In the genomic region with DNA sequence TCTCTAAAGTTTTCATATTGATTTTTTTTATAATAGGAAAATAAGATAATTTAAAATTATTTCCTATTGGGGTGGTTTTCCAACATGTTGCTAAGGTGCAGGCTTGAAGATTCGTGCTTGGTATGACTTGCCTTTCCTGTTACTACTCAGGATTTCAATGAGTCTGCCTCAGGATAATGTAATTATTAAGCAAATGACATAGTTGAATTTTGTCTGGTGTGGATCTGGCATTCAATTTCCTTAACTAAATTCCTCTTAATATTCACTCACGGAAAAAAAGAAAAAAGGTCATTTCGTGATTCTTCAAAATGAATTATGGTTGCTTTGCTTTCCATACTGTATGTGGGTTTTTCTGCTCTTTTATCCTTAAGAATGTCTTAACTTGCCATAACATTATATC, we compare ENCODE assay signal across 16 cellular contexts. TPM values are rescaled to one million over a fixed set of nuclear protein-coding genes. Genes with fewer than 3 reads are reported as not detected.
DNase-seq lines count a peak whose midpoint lies in the region; ATAC-seq and TF ChIP-seq lines count a peak whose summit lies in the region.
"Had no signal": no experiment of that assay in that cellular context is flagged by ENCODE, and none has a peak within 500 bp of the region (broad histone marks: within the 10 kb centered on the region; RNA-seq: fewer than 3 reads in every experiment).

No MANE protein-coding gene starts in this region.

- no peak for TF ChIP-seq CTCF in SK-N-SH (IDR thresholded peaks at IDR 0.05)
- no peak for TF ChIP-seq CTCF in chondrocyte (IDR thresholded peaks at IDR 0.05)
- no peak for TF ChIP-seq CTCF in mesothelial cell of epicardium (IDR thresholded peaks at IDR 0.05; ENCODE audit: unreplicated experiment)
- no peak for TF ChIP-seq CTCF in thoracic aorta (IDR thresholded peaks at IDR 0.05)

- no peaks in the 10 kb centered on the region for H3K27me3 ChIP-seq in SK-N-SH (ENCODE audit: insufficient read depth)
- no peaks in the 10 kb centered on the region for H3K27me3 ChIP-seq in thoracic aorta (replicated peaks; ENCODE audit: insufficient read depth)

- no peaks in the 10 kb centered on the region for H3K9me2 ChIP-seq in SK-N-SH

- H3K36me3 ChIP-seq in SK-N-SH (replicated peaks in 1 of 2; ENCODE audit: control insufficient read depth in 1 of 2, insufficient read depth in 2 of 2, low read length in 1 of 2) (peaks cover 0 to 4% of the 10 kb centered on the region in 2 experiments), thoracic aorta (no peaks in the 10 kb centered on the region)

- H2AFZ ChIP-seq in SK-N-SH (ENCODE audit: low read depth) = peak overlapping the region; percentile 69; the same call in 1 of the 2 replicates

- no peaks in the 10 kb centered on the region for H3K36me3 Mint-ChIP-seq in chondrocyte (ENCODE audit: low read depth)
- H3K36me3 Mint-ChIP-seq in mesothelial cell of epicardium = peaks cover 1% of the 10 kb centered on the region
- H3K36me3 Mint-ChIP-seq: CD14-positive monocyte; CD8-positive, alpha-beta T cell had no signal

- H3K4me1 Mint-ChIP-seq in chondrocyte (ENCODE audit: low read depth) (peaks cover 8% of the 10 kb centered on the region), mesothelial cell of epicardium (peaks cover 31% of the 10 kb centered on the region)
- H3K4me1 Mint-ChIP-seq: CD14-positive monocyte had no signal

- H3K4me1 ChIP-seq in SK-N-SH (ENCODE audit: control insufficient read depth in 1 of 2, insufficient read depth in 2 of 2, low read depth in 1 of 2, low read length in 1 of 2) (peaks cover 0 to 8% of the 10 kb centered on the region in 2 experiments; a peak in 1 of 4 replicates), thoracic aorta (ENCODE audit: control insufficient read depth in 1 of 2, low read depth in 2 of 2) (peaks cover 10 to 23% of the 10 kb centered on the region in 2 donors)

- H3K27me3 Mint-ChIP-seq in chondrocyte (ENCODE audit: low read depth) = no peaks in the 10 kb centered on the region
- no peaks in the 10 kb centered on the region for H3K27me3 Mint-ChIP-seq in mesothelial cell of epicardium (ENCODE audit: low read depth)

- H3K4me2 ChIP-seq in SK-N-SH = peak overlapping the region; percentile 12; the same call in 1 of the 2 replicates

- H3K4me3 Mint-ChIP-seq in chondrocyte (ENCODE audit: unreplicated experiment) (no peak overlapping the region), mesothelial cell of epicardium (no peak overlapping the region)
- H3K4me3 Mint-ChIP-seq: CD14-positive monocyte; CD8-positive, alpha-beta T cell had no signal

- H3K79me2 ChIP-seq in SK-N-SH (ENCODE audit: insufficient read depth) = no peaks in the 10 kb centered on the region

- H3K27ac ChIP-seq in SK-N-SH (ENCODE audit: low read depth in 2 of 2, low read length in 1 of 2) = 0 out of 4 replicates have a peak overlapping the region, but pooled peaks of 1 of the 2 experiments have one; percentile 17
- no peak overlapping the region for H3K27ac ChIP-seq in thoracic aorta
- H3K27ac ChIP-seq: HL-60 had no signal

- CTCF ChIA-PET in SK-N-SH (lab: Yijun Ruan, JAX) = no interaction called here

- TF ChIP-seq EP300 in SK-N-SH (IDR thresholded peaks at IDR 0.05; ENCODE audit: borderline replicate concordance in 1 of 2, low read depth in 1 of 2, low read length in 1 of 2) = no peak

- TF ChIP-seq RAD21 in SK-N-SH (IDR thresholded peaks at IDR 0.05; ENCODE audit: low read length) = no peak

- POLR2A ChIA-PET in SK-N-SH (lab: Yijun Ruan, JAX) = no interaction called here

- 39% methylated on average over 3 of the region's 3 CpGs for WGBS in SK-N-SH (ENCODE audit: low lambda C conversion rate)

- H3K9ac ChIP-seq in SK-N-SH = no peak overlapping the region

- H3K9me3 ChIP-seq in SK-N-SH = no peaks in the 10 kb centered on the region
- no peaks in the 10 kb centered on the region for H3K9me3 ChIP-seq in thoracic aorta

- no peak overlapping the region for H3K4me3 ChIP-seq in SK-N-SH (ENCODE audit: low read depth in 2 of 2, low read length in 1 of 2)
- peak overlapping the region; percentile 38 for H3K4me3 ChIP-seq in thoracic aorta

- no peak for ATAC-seq in thoracic aorta (ENCODE audit: insufficient number of reproducible peaks, low FRiP score, low read depth)
- ATAC-seq in HG02885 (IDR thresholded peaks at IDR 0.05; ENCODE audit: poor library complexity, unreplicated experiment) = no peak
- ATAC-seq in HG03432 (IDR thresholded peaks at IDR 0.05; ENCODE audit: unreplicated experiment) = no peak
- ATAC-seq: CD8-positive, alpha-beta T cell had no signal

- H3K9me3 Mint-ChIP-seq in chondrocyte (ENCODE audit: low read depth) (peaks cover 9% of the 10 kb centered on the region), mesothelial cell of epicardium (peaks cover 13% of the 10 kb centered on the region)
- H3K9me3 Mint-ChIP-seq: CD8-positive, alpha-beta T cell had no signal

- peaks cover 4% of the 10 kb centered on the region for H3F3A ChIP-seq in SK-N-SH (replicated peaks; ENCODE audit: insufficient read depth)

- no peak for DNase-seq in SK-N-SH
- DNase-seq in chondrocyte (ENCODE audit: low spot score) = no peak
- no peak for DNase-seq in mesothelial cell of epicardium (ENCODE audit: low spot score in 2 of 2, unreplicated experiment in 2 of 2)
- no peak for DNase-seq in thoracic aorta (ENCODE audit: low spot score)
- DNase-seq in H4 (ENCODE audit: low spot score) = no peak
- DNase-seq in T-helper 1 cell = no peak
- DNase-seq: CD8-positive, alpha-beta T cell; COR-L47; DMS153; DMS79 treated with DMSO at 0.1 percent for 48 hours; EL; H7 had no signal

- no peaks in the 10 kb centered on the region for H4K20me1 ChIP-seq in SK-N-SH (ENCODE audit: insufficient read depth)

- H3K27ac Mint-ChIP-seq in chondrocyte (ENCODE audit: unreplicated experiment) (peak overlapping the region; percentile 82), mesothelial cell of epicardium (peak overlapping the region; percentile 94)
- H3K27ac Mint-ChIP-seq: CD14-positive monocyte; CD8-positive, alpha-beta T cell had no signal

TF ChIP-seq in SK-N-SH, 30 proteins besides CTCF, POLR2A, EP300 and RAD21:
- TF ChIP-seq FOSL2 (IDR thresholded peaks at IDR 0.05; ENCODE audit: borderline replicate concordance, low read depth) (no peak), RFX5 (IDR thresholded peaks at IDR 0.05; ENCODE audit: low read length) (no peak), POLR2AphosphoS5 (IDR thresholded peaks at IDR 0.05; ENCODE audit: low read depth, low read length) (no peak), SIN3A (IDR thresholded peaks at IDR 0.05; ENCODE audit: borderline replicate concordance, low read depth, low read length) (no peak), TCF12 (IDR thresholded peaks at IDR 0.05) (no peak), MXI1 (IDR thresholded peaks at IDR 0.05; ENCODE audit: low read depth, low read length) (no peak), TAF1 (IDR thresholded peaks at IDR 0.05; ENCODE audit: borderline replicate concordance, low read depth, low read length) (no peak)

RNA-seq across cellular contexts. Expression of a gene that starts 9.3 kb away (rescaled TPM):
- 0.03 TPM in 2 replicates for polyA plus RNA-seq in SK-N-SH (2012; rRNA removed)
- 0.03 and 0.05 TPM in 2 replicates for polyA plus RNA-seq in SK-N-SH (2012; cell fraction: cytosol; rRNA removed)
- 0.06 and 0.07 TPM in 2 replicates for polyA plus RNA-seq in SK-N-SH (2012; cell fraction: nucleus; rRNA removed)
- total RNA-seq in chondrocyte (0.51 to 7.1 TPM (median 7.0 TPM) in 3 replicates), mesothelial cell of epicardium (9.7 to 11.3 TPM (median 10.4 TPM) in 3 replicates), thoracic aorta (10 to 100 TPM; 23.4 to 43.8 TPM)
- 0.31 and 0.88 TPM in 2 replicates for total RNA-seq in H4 (2014; rRNA removed; shearing (Covaris generic))
- polyA plus RNA-seq: CD14-positive monocyte had no signal
